Comparison of ENCODE assay signal across 1 cellular context in genomic region chr3:188202358-188203138, GRCh38.
TF ChIP-seq lines count a peak whose summit lies in the region.

No MANE protein-coding gene starts in this region.

TF ChIP-seq in HCT116, 20 proteins besides CTCF, POLR2A, EP300 and RAD21 (continued from another document):
- TF ChIP-seq REST (IDR thresholded peaks at IDR 0.05; ENCODE audit: low read depth), result no peak
TF ChIP-seq in HCT116: peak in this region for 0.
